25 cellular contexts compared by ENCODE assay signal in the genomic region with DNA sequence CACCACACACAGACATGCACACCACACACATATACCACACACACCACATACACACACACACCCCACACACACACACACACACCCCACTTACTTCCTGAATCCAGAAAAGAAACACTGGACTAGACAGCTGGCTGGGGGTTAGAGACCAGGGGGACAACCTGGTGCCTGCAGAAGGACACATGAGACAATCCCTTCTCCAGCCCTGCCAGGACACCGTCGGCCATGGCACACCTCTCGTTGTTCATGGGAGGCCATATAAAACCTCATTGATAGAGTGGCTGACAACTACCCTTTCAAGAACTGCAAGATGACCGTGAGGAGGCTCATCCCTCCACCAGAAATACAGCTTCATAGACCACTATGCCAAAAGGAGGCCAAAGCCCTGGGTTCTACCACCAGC. TPM values are rescaled to one million over a fixed set of nuclear protein-coding genes. Genes with fewer than 3 reads are reported as not detected.
A peak's percentile ranks its signal among the peaks of the same experiment; 100 is the strongest.
DNase-seq lines count a peak whose midpoint lies in the region; ATAC-seq and TF ChIP-seq lines count a peak whose summit lies in the region.
"Had no signal": no experiment of that assay in that cellular context is flagged by ENCODE, and none has a peak within 500 bp of the region (broad histone marks: within the 10 kb centered on the region; RNA-seq: fewer than 3 reads in every experiment).

No MANE protein-coding gene starts in this region.

- no peak for TF ChIP-seq CTCF in activated CD8-positive, alpha-beta T cell treated with anti-CD3 and anti-CD28 coated beads for 36 hours (IDR thresholded peaks at IDR 0.05)
- TF ChIP-seq CTCF in left ventricle myocardium inferior (IDR thresholded peaks at IDR 0.05; ENCODE audit: borderline replicate concordance) (no peak), stomach (IDR thresholded peaks at IDR 0.05) (no peak)

- TF ChIP-seq POLR2A in stomach (IDR thresholded peaks at IDR 0.05): no peak

- intact Hi-C loops in activated CD8-positive, alpha-beta T cell treated with anti-CD3 and anti-CD28 coated beads for 36 hours (cut with micrococcal nuclease): no loop called here
- intact Hi-C loops in cardiac septum (cut with DNase I) (no loop called here), left ventricle myocardium inferior (cut with micrococcal nuclease) (no loop called here), stomach (cut with DNase I; ENCODE audit: low total_unique reads) (no loop called here)

- no peak for TF ChIP-seq EP300 in stomach (IDR thresholded peaks at IDR 0.05)

- POLR2A ChIA-PET in activated CD8-positive, alpha-beta T cell treated with anti-CD3 and anti-CD28 coated beads for 36 hours (lab: Charles Lee): no interaction called here
- POLR2A ChIA-PET in activated CD8-positive, alpha-beta T cell treated with anti-CD3 and anti-CD28 coated beads, Interleukin-2, amount 10 ng/mL, durations not matched to agents 7 days and 5 days (lab: Charles Lee): no interaction called here

- H3K27me3 ChIP-seq in left ventricle myocardium inferior (ENCODE audit: low read depth): no peaks in the 10 kb centered on the region
- no peaks in the 10 kb centered on the region for H3K27me3 ChIP-seq in stomach
- H3K27me3 ChIP-seq: SJCRH30 had no signal

- H3K27ac ChIP-seq in left ventricle myocardium inferior (replicated peaks): no peak overlapping the region
- H3K27ac ChIP-seq in stomach: no peak overlapping the region
- H3K27ac ChIP-seq: C4-2B, SJCRH30 had no signal

- no peak for DNase-seq in activated CD8-positive, alpha-beta T cell treated with anti-CD3 and anti-CD28 coated beads for 36 hours
- no peak for DNase-seq in activated CD8-positive, alpha-beta T cell treated with anti-CD3 and anti-CD28 coated beads, Interleukin-2, amount 10 ng/mL, durations not matched to agents 7 days and 5 days
- DNase-seq in cardiac septum (ENCODE audit: low spot score) (peak; percentile 39), left ventricle myocardium inferior (no peak), left lobe of liver (ENCODE audit: low spot score) (peak; percentile 19), stomach (peak; percentile 9), DMS 273 treated with DMSO at 0.1 percent for 48 hours (lab: John Stamatoyannopoulos, UW) (no peak), Ammon's horn (ENCODE audit: low spot score) (no peak)
- DNase-seq: 8988T, DMS53, GDM1, GOT3, Karpas-422, MV-4-11, NCI-H1105 treated with DMSO at 0.1 percent for 48 hours, NCI-H1694, NCI-H2081, NCI-H2171, NCI-H345, NCI-H524, NCI-H774, SJCRH30 had no signal

- H3K4me3 Mint-ChIP-seq in activated CD8-positive, alpha-beta T cell treated with anti-CD3 and anti-CD28 coated beads for 36 hours: no peak overlapping the region
- no peak overlapping the region for H3K4me3 Mint-ChIP-seq in activated CD8-positive, alpha-beta T cell treated with anti-CD3 and anti-CD28 coated beads, Interleukin-2, amount 10 ng/mL, durations not matched to agents 7 days and 5 days

- H3K36me3 Mint-ChIP-seq in activated CD8-positive, alpha-beta T cell treated with anti-CD3 and anti-CD28 coated beads for 36 hours (ENCODE audit: low read depth): peaks cover 35% of the 10 kb centered on the region
- peaks cover 56% of the 10 kb centered on the region for H3K36me3 Mint-ChIP-seq in activated CD8-positive, alpha-beta T cell treated with anti-CD3 and anti-CD28 coated beads, Interleukin-2, amount 10 ng/mL, durations not matched to agents 7 days and 5 days (ENCODE audit: low read depth)

- no peak overlapping the region for H3K27ac Mint-ChIP-seq in activated CD8-positive, alpha-beta T cell treated with anti-CD3 and anti-CD28 coated beads for 36 hours
- no peak overlapping the region for H3K27ac Mint-ChIP-seq in activated CD8-positive, alpha-beta T cell treated with anti-CD3 and anti-CD28 coated beads, Interleukin-2, amount 10 ng/mL, durations not matched to agents 7 days and 5 days

- WGBS in stomach, 5 donors: 93 to 100% (median 96%) methylated on average over 4 of the region's 4 CpGs

- no peaks in the 10 kb centered on the region for H3K27me3 Mint-ChIP-seq in activated CD8-positive, alpha-beta T cell treated with anti-CD3 and anti-CD28 coated beads for 36 hours
- H3K27me3 Mint-ChIP-seq in activated CD8-positive, alpha-beta T cell treated with anti-CD3 and anti-CD28 coated beads, Interleukin-2, amount 10 ng/mL, durations not matched to agents 7 days and 5 days (ENCODE audit: low read depth): no peaks in the 10 kb centered on the region

- H3K36me3 ChIP-seq in left ventricle myocardium inferior (peaks cover 17% of the 10 kb centered on the region), stomach (peaks cover 0 to 59% (median 13%) of the 10 kb centered on the region in 4 donors)
- H3K36me3 ChIP-seq: SJCRH30 had no signal

- no peak overlapping the region for H3K4me3 ChIP-seq in left ventricle myocardium inferior
- H3K4me3 ChIP-seq in stomach: no peak overlapping the region
- H3K4me3 ChIP-seq: SJCRH30 had no signal

- H3K9me3 Mint-ChIP-seq in activated CD8-positive, alpha-beta T cell treated with anti-CD3 and anti-CD28 coated beads for 36 hours: no peaks in the 10 kb centered on the region
- no peaks in the 10 kb centered on the region for H3K9me3 Mint-ChIP-seq in activated CD8-positive, alpha-beta T cell treated with anti-CD3 and anti-CD28 coated beads, Interleukin-2, amount 10 ng/mL, durations not matched to agents 7 days and 5 days (ENCODE audit: insufficient read depth)

- peak; percentile 8 for ATAC-seq in activated CD8-positive, alpha-beta T cell treated with anti-CD3 and anti-CD28 coated beads for 36 hours
- ATAC-seq in activated CD8-positive, alpha-beta T cell treated with anti-CD3 and anti-CD28 coated beads, Interleukin-2, amount 10 ng/mL, durations not matched to agents 7 days and 5 days: no peak
- ATAC-seq in left lobe of liver: no peak
- ATAC-seq: Panc1 had no signal

- CTCF ChIA-PET in activated CD8-positive, alpha-beta T cell treated with anti-CD3 and anti-CD28 coated beads for 36 hours (lab: Charles Lee): no interaction called here
- CTCF ChIA-PET in activated CD8-positive, alpha-beta T cell treated with anti-CD3 and anti-CD28 coated beads, Interleukin-2, amount 10 ng/mL, durations not matched to agents 7 days and 5 days (lab: Charles Lee): no interaction called here

- H3K9me3 ChIP-seq in left ventricle myocardium inferior (replicated peaks) (no peaks in the 10 kb centered on the region), stomach (no peaks in the 10 kb centered on the region)
- H3K9me3 ChIP-seq: SJCRH30 had no signal

- H3K4me1 ChIP-seq in left ventricle myocardium inferior (no peaks in the 10 kb centered on the region), stomach (no peaks in the 10 kb centered on the region)
- H3K4me1 ChIP-seq: SJCRH30 had no signal

- no peaks in the 10 kb centered on the region for H3K4me1 Mint-ChIP-seq in activated CD8-positive, alpha-beta T cell treated with anti-CD3 and anti-CD28 coated beads for 36 hours (ENCODE audit: low read depth)
- H3K4me1 Mint-ChIP-seq in activated CD8-positive, alpha-beta T cell treated with anti-CD3 and anti-CD28 coated beads, Interleukin-2, amount 10 ng/mL, durations not matched to agents 7 days and 5 days (ENCODE audit: low read depth): peaks cover 11% of the 10 kb centered on the region

RNA-seq across cellular contexts. Expression of gene IGSF9B, which starts 54.3 kb away (rescaled TPM):
- total RNA-seq in activated CD8-positive, alpha-beta T cell treated with anti-CD3 and anti-CD28 coated beads for 36 hours: 100 to 1,000 TPM; 124 to 136 TPM
- 100 to 1,000 TPM in 1 of 2 experiments, 10 to 100 TPM in 1; 96.3 to 118 TPM for total RNA-seq in activated CD8-positive, alpha-beta T cell treated with anti-CD3 and anti-CD28 coated beads, Interleukin-2, amount 10 ng/mL, durations not matched to agents 7 days and 5 days
- 85.3 TPM for total RNA-seq in cardiac septum
- total RNA-seq in left ventricle myocardium inferior: 44.1 TPM
- 0.13 TPM for total RNA-seq in left lobe of liver
- 10 to 100 TPM in 2 of 5 donors, 1 to 10 TPM in 2, under 1 TPM in 1; 0.58 to 22.3 (median 5.5) TPM for total RNA-seq in stomach
- 1 to 10 TPM in 1 of 3 donors, under 1 TPM in 1, not detected in 1; 0.44 to 3.1 TPM for polyA plus RNA-seq in stomach
- total RNA-seq: SJCRH30 had no signal

RNA-seq across cellular contexts. Expression of gene SPATA19, which starts 57.2 kb away (rescaled TPM):
- not detected for total RNA-seq in activated CD8-positive, alpha-beta T cell treated with anti-CD3 and anti-CD28 coated beads for 36 hours
- total RNA-seq in activated CD8-positive, alpha-beta T cell treated with anti-CD3 and anti-CD28 coated beads, Interleukin-2, amount 10 ng/mL, durations not matched to agents 7 days and 5 days: not detected
- total RNA-seq in cardiac septum (not detected), left ventricle myocardium inferior (not detected), left lobe of liver (not detected), stomach (not detected)
- under 1 TPM in 1 of 3 donors, not detected in 2; 0.23 TPM for polyA plus RNA-seq in stomach
- total RNA-seq: M059J, SJCRH30 had no signal

Comparison
In these comparisons a context has a peak if more than half of its experiments do, and no peak if none do; other contexts are left out.
1. DNase-seq: peak in cardiac septum (single experiment), left lobe of liver (single experiment) and stomach (single experiment); none in activated CD8-positive, alpha-beta T cell treated with anti-CD3 and anti-CD28 coated beads for 36 hours (single experiment), activated CD8-positive, alpha-beta T cell treated with anti-CD3 and anti-CD28 coated beads, Interleukin-2, amount 10 ng/mL, durations not matched to agents 7 days and 5 days (single experiment), left ventricle myocardium inferior (single experiment), DMS 273 treated with DMSO at 0.1 percent for 48 hours (single experiment) and Ammon's horn (single experiment).